In genomic region chr22:38177044-38177443, GRCh38 we compare ENCODE assay signal across 10 cellular contexts. TPM values are rescaled to one million over a fixed set of nuclear protein-coding genes. Genes with fewer than 3 reads are reported as not detected.
DNase-seq lines count a peak whose midpoint lies in the region; ATAC-seq, FAIRE-seq and TF ChIP-seq lines count a peak whose summit lies in the region.
"Had no signal": no experiment of that assay in that cellular context is flagged by ENCODE, and none has a peak within 500 bp of the region (broad histone marks: within the 10 kb centered on the region; RNA-seq: fewer than 3 reads in every experiment).

No MANE protein-coding gene starts in this region.

- H3K9me2 ChIP-seq in GM23338 (ENCODE audit: insufficient read depth) = no peaks in the 10 kb centered on the region

- H3K27me3 Mint-ChIP-seq in GM23338 (ENCODE audit: insufficient read depth, low read depth, poor library complexity) = peaks cover 24% of the 10 kb centered on the region
- H3K27me3 Mint-ChIP-seq in T-helper 2 cell treated with Interferon-gamma antibody and Interleukin-4, amounts not matched to agents 5 μg/mL and 100 μg/mL, for 36 hours (ENCODE audit: low read depth) = no peaks in the 10 kb centered on the region
- no peaks in the 10 kb centered on the region for H3K27me3 Mint-ChIP-seq in stimulated activated naive CD8-positive, alpha-beta T cell treated with anti-CD3 and anti-CD28 coated beads, Interleukin-15, amount 100 ng/mL, for 72 hours

- H3K9ac ChIP-seq in kidney (ENCODE audit: low read length in 2 of 2) = no peak overlapping the region

- H3K27ac Mint-ChIP-seq in GM23338 = peak overlapping the region; percentile 68; the same call in 1 of the 2 replicates
- H3K27ac Mint-ChIP-seq in T-helper 2 cell treated with Interferon-gamma antibody and Interleukin-4, amounts not matched to agents 5 μg/mL and 100 μg/mL, for 36 hours = peak overlapping the region; percentile 22
- peak overlapping the region in 1 of 2 donors; percentile 90 for H3K27ac Mint-ChIP-seq in stimulated activated naive CD8-positive, alpha-beta T cell treated with anti-CD3 and anti-CD28 coated beads, Interleukin-15, amount 100 ng/mL, for 72 hours

- no peaks in the 10 kb centered on the region; the same call in 2 of the 3 replicates for H3K9me3 Mint-ChIP-seq in GM23338
- no peaks in the 10 kb centered on the region for H3K9me3 Mint-ChIP-seq in T-helper 2 cell treated with Interferon-gamma antibody and Interleukin-4, amounts not matched to agents 5 μg/mL and 100 μg/mL, for 36 hours
- no peaks in the 10 kb centered on the region for H3K9me3 Mint-ChIP-seq in stimulated activated naive CD8-positive, alpha-beta T cell treated with anti-CD3 and anti-CD28 coated beads, Interleukin-15, amount 100 ng/mL, for 72 hours

- no peak overlapping the region for H3K4me3 ChIP-seq in GM23338
- H3K4me3 ChIP-seq in kidney (ENCODE audit: low read length in 2 of 2) = no peak overlapping the region
- H3K4me3 ChIP-seq: ovary had no signal

- H3K9me3 ChIP-seq in kidney (ENCODE audit: control insufficient read depth in 1 of 2, low read length in 2 of 2) = no peaks in the 10 kb centered on the region
- H3K9me3 ChIP-seq: ovary had no signal

- no peaks in the 10 kb centered on the region for H4K20me1 ChIP-seq in GM23338 (replicated peaks; ENCODE audit: insufficient read depth)

- H3K27ac ChIP-seq in GM23338 (ENCODE audit: low read depth) (no peak overlapping the region), kidney (ENCODE audit: low read depth in 2 of 2, low read length in 2 of 2) (peak overlapping the region in 1 of 2 donors; percentile 69)

- peaks cover 6% of the 10 kb centered on the region; the same call in 1 of the 2 replicates for H3F3A ChIP-seq in GM23338 (replicated peaks; ENCODE audit: low read depth)

- DNase-seq in GM23338 (ENCODE audit: low spot score) (no peak), kidney (peak; percentile 52), GM19240 (ENCODE audit: insufficient read length, low spot score) (no peak), COLO829 (ENCODE audit: low spot score) (no peak), posterior vena cava (ENCODE audit: low spot score) (no peak)
- no peak for DNase-seq in T-helper 2 cell treated with Interferon-gamma antibody and Interleukin-4, amounts not matched to agents 5 μg/mL and 100 μg/mL, for 36 hours (ENCODE audit: low spot score)
- DNase-seq in stimulated activated naive CD8-positive, alpha-beta T cell treated with anti-CD3 and anti-CD28 coated beads, Interleukin-15, amount 100 ng/mL, for 72 hours = peak in 1 of 2 donors; percentile 32

- H3K4me1 Mint-ChIP-seq in GM23338 = peaks cover 38% of the 10 kb centered on the region
- peaks cover 44% of the 10 kb centered on the region for H3K4me1 Mint-ChIP-seq in T-helper 2 cell treated with Interferon-gamma antibody and Interleukin-4, amounts not matched to agents 5 μg/mL and 100 μg/mL, for 36 hours (ENCODE audit: low read depth)
- peaks cover 72% of the 10 kb centered on the region for H3K4me1 Mint-ChIP-seq in stimulated activated naive CD8-positive, alpha-beta T cell treated with anti-CD3 and anti-CD28 coated beads, Interleukin-15, amount 100 ng/mL, for 72 hours

- no peaks in the 10 kb centered on the region for H3K27me3 ChIP-seq in GM23338 (ENCODE audit: insufficient read depth)
- H3K27me3 ChIP-seq: ovary had no signal

- no peak for FAIRE-seq in kidney (lab: Jason Lieb, UNC)
- FAIRE-seq: colon had no signal

- no peaks in the 10 kb centered on the region for H3K79me2 ChIP-seq in GM23338 (replicated peaks; ENCODE audit: insufficient read depth)

- H3K4me2 ChIP-seq in GM23338 = no peak overlapping the region

- TF ChIP-seq CTCF in GM23338 (conservative IDR thresholded peaks at IDR 0.05; ENCODE audit: low read depth in 2 of 2) = no peak
- TF ChIP-seq CTCF in kidney (IDR thresholded peaks at IDR 0.05; ENCODE audit: borderline replicate concordance, extremely low read depth, insufficient read depth) = no peak

- intact Hi-C loops in kidney (cut with DNase I) = no loop called here
- intact Hi-C loops in posterior vena cava (cut with DNase I) = no loop called here

- no peaks in the 10 kb centered on the region for H3K36me3 ChIP-seq in GM23338 (ENCODE audit: insufficient read depth)
- no peaks in the 10 kb centered on the region for H3K36me3 ChIP-seq in kidney (ENCODE audit: control insufficient read depth in 1 of 2, insufficient read depth in 2 of 2, low read length in 2 of 2)
- H3K36me3 ChIP-seq: ovary had no signal

- H3K4me3 Mint-ChIP-seq in GM23338 = no peak overlapping the region
- H3K4me3 Mint-ChIP-seq in T-helper 2 cell treated with Interferon-gamma antibody and Interleukin-4, amounts not matched to agents 5 μg/mL and 100 μg/mL, for 36 hours = no peak overlapping the region
- H3K4me3 Mint-ChIP-seq in stimulated activated naive CD8-positive, alpha-beta T cell treated with anti-CD3 and anti-CD28 coated beads, Interleukin-15, amount 100 ng/mL, for 72 hours = peak overlapping the region; percentile 2 to 57

- ATAC-seq in GM23338 = no peak
- no peak for ATAC-seq in stimulated activated naive CD8-positive, alpha-beta T cell treated with anti-CD3 and anti-CD28 coated beads, Interleukin-15, amount 100 ng/mL, for 72 hours
- ATAC-seq in HG03469 (IDR thresholded peaks at IDR 0.05; ENCODE audit: unreplicated experiment) = no peak

- H2AFZ ChIP-seq in GM23338 = no peak overlapping the region

- peaks cover 15% of the 10 kb centered on the region for H3K4me1 ChIP-seq in GM23338 (ENCODE audit: insufficient read depth)
- peaks cover 13 to 39% of the 10 kb centered on the region in 2 donors for H3K4me1 ChIP-seq in kidney (ENCODE audit: control insufficient read depth in 1 of 2, insufficient read depth in 1 of 2, low read depth in 1 of 2, low read length in 2 of 2)

- peaks cover 5% of the 10 kb centered on the region; the same call in 2 of the 3 replicates for H3K36me3 Mint-ChIP-seq in GM23338 (ENCODE audit: low read depth)
- peaks cover 5% of the 10 kb centered on the region for H3K36me3 Mint-ChIP-seq in T-helper 2 cell treated with Interferon-gamma antibody and Interleukin-4, amounts not matched to agents 5 μg/mL and 100 μg/mL, for 36 hours (ENCODE audit: low read depth)

TF ChIP-seq in GM23338, 12 proteins besides CTCF, POLR2A, EP300 and RAD21 (continues in another document):
- no peak for TF ChIP-seq ZNF331 (CRISPR knock-in tag; IDR thresholded peaks at IDR 0.05; ENCODE audit: low read depth)

RNA-seq across cellular contexts. Expression of gene PLA2G6, which starts 4.6 kb away (rescaled TPM):
- 6.3 and 12.6 TPM in 2 replicates for total RNA-seq in GM23338 (2014; rRNA removed; shearing (Covaris generic))
- polyA plus RNA-seq in GM23338 (2016; fragmentation: Nextera tagmentation; extraction: Ambion mirVana) (4.5 and 5.8 TPM in 2 replicates), kidney (ENCODE audit: insufficient read depth, low read depth, low replicate concordance) (26.6 TPM)
- total RNA-seq in kidney (61.6 TPM), posterior vena cava (10 to 100 TPM; 13.7 to 14.3 TPM)

RNA-seq across cellular contexts. Expression of gene MAFF, which starts 24.8 kb away (rescaled TPM):
- total RNA-seq in GM23338 (2014; rRNA removed; shearing (Covaris generic)) = 7.7 and 8.9 TPM in 2 replicates
- polyA plus RNA-seq in GM23338 (2016; fragmentation: Nextera tagmentation; extraction: Ambion mirVana) = 2.2 and 2.3 TPM in 2 replicates
- total RNA-seq in kidney = 23.4 TPM
- polyA plus RNA-seq in kidney (ENCODE audit: insufficient read depth, low read depth, low replicate concordance) = 2.2 TPM
- total RNA-seq in posterior vena cava = 10 to 100 TPM; 22.1 to 72.7 TPM

Comparison
In these comparisons a context has a peak if more than half of its experiments do, and no peak if none do; other contexts are left out.
1. H3K4me3 Mint-ChIP-seq: peak in stimulated activated naive CD8-positive, alpha-beta T cell treated with anti-CD3 and anti-CD28 coated beads, Interleukin-15, amount 100 ng/mL, for 72 hours (2 of 2); none in GM23338 (single experiment) and T-helper 2 cell treated with Interferon-gamma antibody and Interleukin-4, amounts not matched to agents 5 μg/mL and 100 μg/mL, for 36 hours (single experiment).